In the genomic region with DNA sequence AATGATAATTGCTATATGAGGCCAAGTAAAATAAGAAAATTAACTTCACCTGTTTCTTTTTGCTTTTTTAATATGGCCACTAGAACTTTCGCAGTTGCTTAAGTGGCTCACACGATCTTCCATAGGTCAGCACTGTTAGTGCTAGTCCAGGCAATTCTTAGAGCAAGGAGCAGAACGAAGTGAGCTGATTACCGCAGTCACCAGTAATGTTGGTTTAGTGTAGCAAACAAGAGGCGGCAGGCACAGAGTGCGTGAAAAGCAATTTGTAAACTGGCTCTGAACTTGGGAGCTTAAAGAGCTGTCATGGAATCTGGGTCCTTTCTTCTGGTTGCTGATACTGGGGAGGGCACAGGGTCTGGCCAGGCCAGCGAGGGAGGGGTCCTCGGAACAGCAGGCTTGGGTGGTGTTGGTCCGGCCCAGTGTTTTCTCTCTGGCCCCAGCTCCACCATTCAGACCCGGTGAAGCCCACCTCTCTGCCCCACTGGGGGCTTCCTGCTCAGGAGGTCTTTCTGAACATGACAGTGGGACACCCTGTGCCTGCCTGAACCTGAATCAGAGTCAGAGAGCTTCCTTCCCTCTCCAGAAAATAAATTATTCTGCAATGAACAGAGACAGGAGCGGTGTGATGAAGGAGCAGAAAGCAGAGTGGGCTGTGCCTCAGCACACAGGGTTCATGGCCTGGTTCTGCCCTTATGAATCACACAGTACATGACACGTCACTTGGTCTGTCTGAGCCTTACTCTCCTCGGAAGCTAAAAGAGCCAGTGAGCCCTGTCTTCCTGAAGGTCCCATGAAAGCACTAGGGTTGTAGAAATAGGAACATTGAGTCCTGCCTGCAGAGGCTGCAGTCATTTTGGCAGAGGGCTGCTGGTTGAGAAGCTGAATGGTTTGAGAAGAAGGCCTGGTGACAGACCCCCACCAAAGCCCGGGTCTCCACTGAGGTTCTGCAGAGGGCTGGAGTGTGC, we compare ENCODE assay signal across 12 cellular contexts. TPM values are rescaled to one million over a fixed set of nuclear protein-coding genes. Genes with fewer than 3 reads are reported as not detected.
DNase-seq lines count a peak whose midpoint lies in the region; ATAC-seq, FAIRE-seq and TF ChIP-seq lines count a peak whose summit lies in the region.
"Had no signal": no experiment of that assay in that cellular context is flagged by ENCODE, and none has a peak within 500 bp of the region (broad histone marks: within the 10 kb centered on the region; RNA-seq: fewer than 3 reads in every experiment).

No MANE protein-coding gene starts in this region.

- peaks cover 3% of the 10 kb centered on the region for H3K9me1 ChIP-seq in K562 (ENCODE audit: control insufficient read depth, insufficient read depth, low read length)

- H3K27ac ChIP-seq in K562 (ENCODE audit: extremely low read depth, low read depth, low read length) (no peak overlapping the region), stomach smooth muscle (ENCODE audit: low read length) (peak overlapping the region; percentile 64)
- H3K27ac ChIP-seq: right atrium auricular region had no signal

- no TSS peak for BruUV-seq in K562 (replicated peaks; lab: Mats Ljungman, UMichigan)

- no peak overlapping the region for H3K4me3 Mint-ChIP-seq in activated naive CD8-positive, alpha-beta T cell treated with anti-CD3 and anti-CD28 coated beads for 36 hours
- H3K4me3 Mint-ChIP-seq: T-helper 1 cell treated with Interleukin-12 subunit alpha and Interleukin-12 subunit beta and Interleukin-4 antibody, amounts not matched to agents 30 μg/mL and 1 μg/mL, for 36 hours had no signal

- no peaks in the 10 kb centered on the region for H3K27me3 ChIP-seq in K562 (ENCODE audit: control insufficient read depth in 2 of 2, insufficient read depth in 2 of 2, low read length in 2 of 2)
- H3K27me3 ChIP-seq in stomach smooth muscle (ENCODE audit: control insufficient read depth in 1 of 2, insufficient read depth in 2 of 2, low read length in 2 of 2) = no peaks in the 10 kb centered on the region
- H3K27me3 ChIP-seq: right atrium auricular region had no signal

- DNase-seq in GM04504 (ENCODE audit: low read depth) = peak; percentile 50
- DNase-seq in K562 (ENCODE audit: extremely low read depth in 1 of 4, low spot score in 3 of 4) = no peak
- peak; percentile 62 for DNase-seq in kidney tubule cell (ENCODE audit: low spot score)
- DNase-seq in lower leg skin (ENCODE audit: low spot score in 2 of 2) = no peak
- no peak for DNase-seq in activated naive CD8-positive, alpha-beta T cell treated with anti-CD3 and anti-CD28 coated beads for 36 hours
- DNase-seq: dermis blood vessel endothelial cell, NCI-H446 treated with DMSO at 0.1 percent for 48 hours had no signal

- TF ChIP-seq POLR2A in K562 (conservative IDR thresholded peaks at IDR 0.05) (no peak), lower leg skin (IDR thresholded peaks at IDR 0.05) (no peak)

- peaks cover 79% of the 10 kb centered on the region for H3K36me3 Mint-ChIP-seq in activated naive CD8-positive, alpha-beta T cell treated with anti-CD3 and anti-CD28 coated beads for 36 hours

- ATAC-seq in K562 (no peak), HG02981 (IDR thresholded peaks at IDR 0.05; ENCODE audit: unreplicated experiment) (no peak), GM19328 (IDR thresholded peaks at IDR 0.05; ENCODE audit: unreplicated experiment) (no peak)

- H3K9me3 Mint-ChIP-seq in activated naive CD8-positive, alpha-beta T cell treated with anti-CD3 and anti-CD28 coated beads for 36 hours = no peaks in the 10 kb centered on the region

- TF ChIP-seq CTCF in K562 (IDR thresholded peaks at IDR 0.05 in 2 of 3, conservative IDR thresholded peaks at IDR 0.05 in 1 of 3; ENCODE audit: insufficient read depth in 2 of 3, low read depth in 1 of 3, low read length in 3 of 3) (no peak), lower leg skin (IDR thresholded peaks at IDR 0.05) (no peak)

- no peaks in the 10 kb centered on the region for H3K4me1 ChIP-seq in K562 (replicated peaks in 1 of 2; ENCODE audit: control insufficient read depth in 2 of 2, insufficient read depth in 2 of 2, low read length in 2 of 2)
- H3K4me1 ChIP-seq in stomach smooth muscle (ENCODE audit: control insufficient read depth, insufficient read depth, low read length) = peaks cover 61% of the 10 kb centered on the region

- no peaks in the 10 kb centered on the region for H3K27me3 Mint-ChIP-seq in activated naive CD8-positive, alpha-beta T cell treated with anti-CD3 and anti-CD28 coated beads for 36 hours

- CTCF ChIA-PET in K562 (lab: Yijun Ruan, JAX; ENCODE audit: low intra/inter-chr PET ratio) = no interaction called here

- no peak overlapping the region for H3K4me2 ChIP-seq in K562 (ENCODE audit: insufficient read depth, low read length)

- TF ChIP-seq EP300 in K562 (IDR thresholded peaks at IDR 0.05; ENCODE audit: low read length) = no peak

- no peaks in the 10 kb centered on the region for H3K79me2 ChIP-seq in K562 (ENCODE audit: control insufficient read depth, insufficient read depth, low read length)

- WGBS in K562 (ENCODE audit: insufficient coverage, low coverage, missing lambda C conversion rate) = 96% methylated on average over 14 of the region's 14 CpGs
- 87 to 88% methylated on average over 14 of the region's 14 CpGs for WGBS in lower leg skin, 2 donors

- TF ChIP-seq RAD21 in K562 (CRISPR knock-in tag; conservative IDR thresholded peaks at IDR 0.05 in 1 of 2, IDR thresholded peaks at IDR 0.05 in 1 of 2) = no peak

- peaks cover 2% of the 10 kb centered on the region for H3K4me1 Mint-ChIP-seq in activated naive CD8-positive, alpha-beta T cell treated with anti-CD3 and anti-CD28 coated beads for 36 hours

- H3K36me3 ChIP-seq in K562 (ENCODE audit: control insufficient read depth, insufficient read depth, low read length) = peaks cover 95% of the 10 kb centered on the region
- peaks cover 83 to 92% of the 10 kb centered on the region in 2 donors for H3K36me3 ChIP-seq in stomach smooth muscle (ENCODE audit: control insufficient read depth in 2 of 2, insufficient read depth in 2 of 2, low read length in 2 of 2)

- H3K27ac Mint-ChIP-seq in activated naive CD8-positive, alpha-beta T cell treated with anti-CD3 and anti-CD28 coated beads for 36 hours = no peak overlapping the region
- H3K27ac Mint-ChIP-seq: T-helper 1 cell treated with Interleukin-12 subunit alpha and Interleukin-12 subunit beta and Interleukin-4 antibody, amounts not matched to agents 30 μg/mL and 1 μg/mL, for 36 hours had no signal

- POLR2A ChIA-PET in K562 (lab: Yijun Ruan, JAX) = interaction anchor here (0.7 to 3.1 kb wide), 6 partner anchors 9 to 312 kb away, joined by 3 to 14 read pairs (median 4); no protein-coding TSS in a partner anchor

- no peaks in the 10 kb centered on the region for H4K20me1 ChIP-seq in K562 (replicated peaks; ENCODE audit: control insufficient read depth, insufficient read depth, low read length)

- no peak overlapping the region for H3K4me3 ChIP-seq in K562
- H3K4me3 ChIP-seq in stomach smooth muscle (ENCODE audit: low read length in 2 of 2) = peak overlapping the region in 1 of 2 donors; percentile 15
- H3K4me3 ChIP-seq in lower leg skin (ENCODE audit: low read depth, poor library complexity, severe bottlenecking) = no peak overlapping the region
- H3K4me3 ChIP-seq: right atrium auricular region had no signal

- peak; percentile 11 for FAIRE-seq in K562 (lab: Jason Lieb, UNC)

- no peak overlapping the region for H2AFZ ChIP-seq in K562 (ENCODE audit: low read depth, low read length)

- H3K9ac ChIP-seq in K562 (ENCODE audit: insufficient read depth in 1 of 2, low read depth in 2 of 2, low read length in 2 of 2) = no peak overlapping the region
- H3K9ac ChIP-seq in stomach smooth muscle (ENCODE audit: low read length in 2 of 2) = no peak overlapping the region

- H3K9me3 ChIP-seq in K562 (replicated peaks; ENCODE audit: control insufficient read depth, insufficient read depth, low read depth, low read length) = no peaks in the 10 kb centered on the region
- H3K9me3 ChIP-seq in stomach smooth muscle (ENCODE audit: control insufficient read depth in 2 of 2, low read length in 2 of 2) = no peaks in the 10 kb centered on the region
- H3K9me3 ChIP-seq: right atrium auricular region had no signal

- intact Hi-C loops in K562 (cut with micrococcal nuclease) = no loop called here
- intact Hi-C loops in lower leg skin (cut with DNase I; ENCODE audit: low total_unique reads) = no loop called here

- in situ Hi-C loops in K562 (cut with MboI) = no loop called here

TF ChIP-seq in K562, 482 proteins besides CTCF, POLR2A, EP300 and RAD21:
- no peak for TF ChIP-seq HDAC3 (IDR thresholded peaks at IDR 0.05; ENCODE audit: borderline replicate concordance, partially characterized antibody)

RNA-seq across cellular contexts. Expression of gene ETS2, which starts 11.9 kb away (rescaled TPM):
- total RNA-seq in K562 (2011; cell fraction: chromatin; rRNA removed; ENCODE audit: low replicate concordance) = 11.0 and 16.7 TPM in 2 replicates
- total RNA-seq in K562 (2011; cell fraction: nucleolus; rRNA removed) = 10.9 and 16.3 TPM in 2 replicates
- total RNA-seq in K562 (2011; cell fraction: nucleoplasm; rRNA removed) = 9.7 and 11.9 TPM in 2 replicates
- total RNA-seq in K562 (2014; rRNA removed) (12.2 and 13.1 TPM in 2 replicates), K562 (2014; rRNA removed; fragmentation: Illumina TruSeq; extraction: Trizol) (11.2 and 11.5 TPM in 2 replicates), K562 (2015; rRNA removed; fragmentation: Illumina TruSeq; extraction: Trizol) (14.0 and 15.4 TPM in 2 replicates), K562 (2021) (24.4 and 26.2 TPM in 2 replicates), lower leg skin (100 to 1,000 TPM; 154 to 644 (median 289) TPM)
- polyA plus RNA-seq in K562 (2011; rRNA removed) (8.7 and 10.5 TPM in 2 replicates), K562 (2014; fragmentation: Illumina TruSeq; extraction: Trizol) (17.9 and 24.2 TPM in 2 replicates), K562 (2014; fragmentation: Nextera tagmentation; extraction: Ambion mirVana) (1 to 10 TPM; 1.7 to 2.2 TPM), K562 (2014; rRNA removed) (12.8 and 13.7 TPM in 2 replicates)
- polyA plus RNA-seq in K562 (2011; cell fraction: cytosol; rRNA removed) = 5.4 and 6.5 TPM in 2 replicates
- polyA plus RNA-seq in K562 (2011; cell fraction: nucleus; rRNA removed) = 17.0 and 22.9 TPM in 2 replicates
- polyA plus RNA-seq in K562 (2012) = 12.5 and 19.4 TPM in 2 replicates
- polyA minus RNA-seq in K562 (2011; rRNA and poly(A)+ RNA removed) = 6.7 and 7.2 TPM in 2 replicates
- 7.4 and 11.6 TPM in 2 replicates for polyA minus RNA-seq in K562 (2011; cell fraction: cytosol; rRNA and poly(A)+ RNA removed)
- 9.2 and 9.9 TPM in 2 replicates for polyA minus RNA-seq in K562 (2011; cell fraction: nucleus; rRNA and poly(A)+ RNA removed)
- 10 to 100 TPM; 28.7 to 30.3 TPM for total RNA-seq in activated naive CD8-positive, alpha-beta T cell treated with anti-CD3 and anti-CD28 coated beads for 36 hours

Comparison
In these comparisons a context has a peak if more than half of its experiments do, and no peak if none do; other contexts are left out.
1. DNase-seq: peak in GM04504 (single experiment) and kidney tubule cell (single experiment); none in K562 (0 of 4), lower leg skin (0 of 2) and activated naive CD8-positive, alpha-beta T cell treated with anti-CD3 and anti-CD28 coated beads for 36 hours (single experiment).
2. RNA of gene ETS2, which starts 11.9 kb away (total RNA-seq): 154 to 644 TPM in lower leg skin; 28.7 to 30.3 TPM in activated naive CD8-positive, alpha-beta T cell treated with anti-CD3 and anti-CD28 coated beads for 36 hours and 9.7 to 26.2 TPM in K562; every median in the first group is over 4 times any median in the second.